Comparison of ENCODE assay signal across 29 cellular contexts in genomic region chr18:74222710-74223497, GRCh38.
"Had no signal": no experiment of that assay in that cellular context is flagged by ENCODE, and none has a peak within 500 bp of the region (broad histone marks: within the 10 kb centered on the region; RNA-seq: fewer than 3 reads in every experiment).

No MANE protein-coding gene starts in this region.

- H3K4me1 ChIP-seq: left lung, lower lobe of right lung, prostate gland, sigmoid colon, spleen, tibial nerve, uterus had no signal

- H3K36me3 ChIP-seq: left lung, lower lobe of right lung, neutrophil, ovary, prostate gland, sigmoid colon, spleen, tibial nerve, uterus had no signal

- FAIRE-seq: islet of Langerhans, kidney, small intestine had no signal

- H3K27ac ChIP-seq: left lung, lower lobe of right lung, neutrophil, ovary, prostate gland, sigmoid colon, spleen, tibial nerve, uterus had no signal

- H3K27me3 ChIP-seq: left lung, neutrophil, ovary, sigmoid colon, spleen, tibial nerve, uterus had no signal

- ATAC-seq: left colon; left lung; lower lobe of right lung; naive thymus-derived CD8-positive, alpha-beta T cell; right cardiac atrium; stimulated activated memory B cell treated with anti-CD40 and anti-IgM and Interleukin-4, amounts not matched to agents 10 μg/mL and 1 μg/mL and 100 μg/mL, for 72 hours; stimulated activated naive CD8-positive, alpha-beta T cell treated with anti-CD3 and anti-CD28 coated beads, Interleukin-15, amount 100 ng/mL, for 72 hours had no signal

- H3K9me3 ChIP-seq: left lung, lower lobe of right lung, neutrophil, ovary, prostate gland, sigmoid colon, spleen, uterus had no signal

- DNase-seq: hypothalamus; immature natural killer cell; kidney; left colon; left lung; lower lobe of right lung; mammary epithelial cell; mesenchymal stem cell; naive thymus-derived CD8-positive, alpha-beta T cell; occipital lobe; ovary; posterior cingulate gyrus; retina; right cardiac atrium; sigmoid colon; small intestine; spleen; stimulated activated CD4-positive, alpha-beta T cell treated with anti-CD3 and anti-CD28 coated beads, Interleukin-2, amount 100 ng/mL, for 48 hours; stimulated activated CD4-positive, alpha-beta T cell treated with anti-CD3 and anti-CD28 coated beads, Interleukin-4, amount 100 ng/mL, for 4 hours; stimulated activated CD8-positive, alpha-beta memory T cell treated with anti-CD3 and anti-CD28 coated beads, Interleukin-4, amount 100 ng/mL, for 48 hours; stimulated activated naive CD4-positive, alpha-beta T cell treated with Interleukin-2 at 50 U/mL for 16 hours; stimulated activated naive CD8-positive, alpha-beta T cell treated with anti-CD3 and anti-CD28 coated beads, Interleukin-15, amount 100 ng/mL, for 72 hours; substantia nigra; uterus had no signal

- H3K4me3 ChIP-seq: left lung, lower lobe of right lung, ovary, prostate gland, sigmoid colon, spleen, tibial nerve, uterus had no signal
